In genomic region chr6:29685718-29686326, GRCh38 we compare ENCODE assay signal across 25 cellular contexts. TPM values are rescaled to one million over a fixed set of nuclear protein-coding genes. Genes with fewer than 3 reads are reported as not detected.
A peak's percentile ranks its signal among the peaks of the same experiment; 100 is the strongest.
DNase-seq lines count a peak whose midpoint lies in the region; ATAC-seq, FAIRE-seq and TF ChIP-seq lines count a peak whose summit lies in the region.
"Had no signal": no experiment of that assay in that cellular context is flagged by ENCODE, and none has a peak within 500 bp of the region (broad histone marks: within the 10 kb centered on the region; RNA-seq: fewer than 3 reads in every experiment).

No MANE protein-coding gene starts in this region.

- DNase-seq in MCF 10A (ENCODE audit: unreplicated experiment) = peak; percentile 64
- no peak for DNase-seq in mammary epithelial cell
- DNase-seq in K562 (ENCODE audit: extremely low read depth in 1 of 4, low spot score in 3 of 4) = peak in 3 of 4 experiments; percentile 32 to 54 (median 42)
- DNase-seq in left cardiac atrium = no peak
- peak; percentile 51 to 81 for DNase-seq in aorta
- no peak for DNase-seq in glutamatergic neuron
- DNase-seq in stimulated activated CD4-positive, alpha-beta T cell treated with anti-CD3 and anti-CD28 coated beads, Interleukin-4, amount 100 ng/mL, for 4 hours = no peak
- DNase-seq: activated CD4-positive, alpha-beta T cell treated with anti-CD3 and anti-CD28 coated beads for 4 hours; activated T-cell treated with anti-CD3 and anti-CD28 coated beads, Interleukin-2, amount 50 U/mL, for 24 hours; CD8-positive, alpha-beta T cell; KBM-7; NCI-H1436 treated with DMSO at 0.1 percent for 48 hours; stimulated activated naive CD8-positive, alpha-beta T cell treated with anti-CD3 and anti-CD28 coated beads, Interleukin-15, Interleukin-2, amounts not matched to agents 100 U/mL and 50 U/mL, for 24 hours; T-helper 1 cell; uterus had no signal

- intact Hi-C loops in MCF 10A (cut with micrococcal nuclease) (loop anchor here (1.0 kb wide), 1 partner anchor 36 kb away; no protein-coding TSS in a partner anchor), mammary epithelial cell (cut with micrococcal nuclease) (loop anchor here (1.0 kb wide), 1 partner anchor 36 kb away; no protein-coding TSS in a partner anchor), K562 (cut with micrococcal nuclease) (loop anchor here (1.0 kb wide), 1 partner anchor 36 kb away; no protein-coding TSS in a partner anchor), left cardiac atrium (cut with DNase I) (loop anchor here in 1 of 2 donors (2.0 kb wide), 1 partner anchor 35 kb away; no protein-coding TSS in a partner anchor), aorta (cut with DNase I) (loop anchor here in 1 of 2 donors (5.0 kb wide), 1 partner anchor 34 kb away; no protein-coding TSS in a partner anchor)

- CTCF ChIA-PET in MCF 10A (lab: Yijun Ruan, JAX) (interaction anchor here (0.7 to 4.9 kb wide), 4 partner anchors 10 to 35 kb away, joined by 4 to 32 read pairs (median 25); no protein-coding TSS in a partner anchor), mammary epithelial cell (lab: Charles Lee; ENCODE audit: low non-redundant PET) (interaction anchor here (0.7 kb wide), 1 partner anchor 36 kb away, joined by 3 read pairs; no protein-coding TSS in a partner anchor), K562 (lab: Yijun Ruan, JAX; ENCODE audit: low intra/inter-chr PET ratio) (interaction anchor here (1.1 kb wide), 1 partner anchor 34 kb away, joined by 3 read pairs; no protein-coding TSS in a partner anchor)

- no TSS peak for BruUV-seq in MCF 10A (replicated peaks; lab: Mats Ljungman, UMichigan)
- no TSS peak for BruUV-seq in mammary epithelial cell (replicated peaks; lab: Mats Ljungman, UMichigan)
- BruUV-seq in K562 (replicated peaks; lab: Mats Ljungman, UMichigan) = no TSS peak

- H3K4me1 ChIP-seq in mammary epithelial cell (ENCODE audit: insufficient read depth, low read length) (no peaks in the 10 kb centered on the region), K562 (replicated peaks in 1 of 2; ENCODE audit: control insufficient read depth in 2 of 2, insufficient read depth in 2 of 2, low read length in 2 of 2) (peaks cover 0 to 2% of the 10 kb centered on the region in 2 experiments; a peak in 2 of 5 replicates), aorta (ENCODE audit: control insufficient read depth in 1 of 2, insufficient read depth in 2 of 2, low read length in 2 of 2) (no peaks in the 10 kb centered on the region)
- H3K4me1 ChIP-seq: uterus had no signal

- H3K4me3 Mint-ChIP-seq in MCF 10A (ENCODE audit: unreplicated experiment) = no peak overlapping the region
- H3K4me3 Mint-ChIP-seq in glutamatergic neuron (ENCODE audit: unreplicated experiment) = no peak overlapping the region
- H3K4me3 Mint-ChIP-seq: activated T-cell treated with anti-CD3 and anti-CD28 coated beads, Interleukin-2, amount 50 U/mL, for 24 hours; CD8-positive, alpha-beta T cell had no signal

- H3K9me1 ChIP-seq in K562 (ENCODE audit: control insufficient read depth, insufficient read depth, low read length) = no peaks in the 10 kb centered on the region

- H3K9me3 Mint-ChIP-seq in MCF 10A (ENCODE audit: unreplicated experiment) (peaks cover 8% of the 10 kb centered on the region), glutamatergic neuron (ENCODE audit: unreplicated experiment) (peaks cover 3% of the 10 kb centered on the region)
- H3K9me3 Mint-ChIP-seq: activated T-cell treated with anti-CD3 and anti-CD28 coated beads, Interleukin-2, amount 50 U/mL, for 24 hours; CD8-positive, alpha-beta T cell had no signal

- TF ChIP-seq POLR2A in K562 (conservative IDR thresholded peaks at IDR 0.05) = no peak

- no peaks in the 10 kb centered on the region for H3K27me3 Mint-ChIP-seq in MCF 10A (ENCODE audit: insufficient read depth, unreplicated experiment)
- no peaks in the 10 kb centered on the region for H3K27me3 Mint-ChIP-seq in glutamatergic neuron (ENCODE audit: unreplicated experiment)

- ATAC-seq in K562 = peak; percentile 86
- peak; percentile 46 to 61 for ATAC-seq in left cardiac atrium
- ATAC-seq in aorta (ENCODE audit: low FRiP score) = peak; percentile 46
- ATAC-seq in GM18498 (IDR thresholded peaks at IDR 0.05; ENCODE audit: unreplicated experiment) = no peak
- ATAC-seq: CD8-positive, alpha-beta T cell; Panc1; stimulated activated naive CD8-positive, alpha-beta T cell treated with anti-CD3 and anti-CD28 coated beads, Interleukin-15, Interleukin-2, amounts not matched to agents 100 U/mL and 50 U/mL, for 24 hours had no signal

- H3K9ac ChIP-seq in mammary epithelial cell (ENCODE audit: insufficient read depth, low read length) (no peak overlapping the region), K562 (ENCODE audit: insufficient read depth in 1 of 2, low read depth in 2 of 2, low read length in 2 of 2) (no peak overlapping the region)

- H3K4me2 ChIP-seq in mammary epithelial cell (ENCODE audit: insufficient read depth, low read depth, low read length) = no peak overlapping the region
- peak overlapping the region; percentile 42 for H3K4me2 ChIP-seq in K562 (ENCODE audit: insufficient read depth, low read length)

- TF ChIP-seq CTCF in MCF 10A (IDR thresholded peaks at IDR 0.05; ENCODE audit: unreplicated experiment) = peak; percentile 53
- no peak for TF ChIP-seq CTCF in mammary epithelial cell (conservative IDR thresholded peaks at IDR 0.05 in 1 of 2, IDR thresholded peaks at IDR 0.05 in 1 of 2; ENCODE audit: extremely low read depth in 1 of 2, insufficient read depth in 1 of 2, low read depth in 1 of 2, low read length in 2 of 2)
- TF ChIP-seq CTCF in K562 (IDR thresholded peaks at IDR 0.05 in 2 of 3, conservative IDR thresholded peaks at IDR 0.05 in 1 of 3; ENCODE audit: insufficient read depth in 2 of 3, low read depth in 1 of 3, low read length in 3 of 3) = peak; percentile 62 to 67 (median 63)
- no peak for TF ChIP-seq CTCF in glutamatergic neuron (IDR thresholded peaks at IDR 0.05; ENCODE audit: partially characterized antibody, unreplicated experiment)

- no peak overlapping the region for H3K4me3 ChIP-seq in mammary epithelial cell (replicated peaks in 1 of 3; ENCODE audit: insufficient read depth in 1 of 3, low read depth in 2 of 3, low read length in 3 of 3)
- no peak overlapping the region for H3K4me3 ChIP-seq in K562
- no peak overlapping the region for H3K4me3 ChIP-seq in aorta (ENCODE audit: low read length in 2 of 2)
- H3K4me3 ChIP-seq: uterus had no signal

- H4K20me1 ChIP-seq in mammary epithelial cell (ENCODE audit: insufficient read depth, low read length) = no peaks in the 10 kb centered on the region
- H4K20me1 ChIP-seq in K562 (replicated peaks; ENCODE audit: control insufficient read depth, insufficient read depth, low read length) = no peaks in the 10 kb centered on the region

- no peak for TF ChIP-seq EP300 in K562 (IDR thresholded peaks at IDR 0.05; ENCODE audit: low read length)

- peak; percentile 79 for FAIRE-seq in K562 (lab: Jason Lieb, UNC)
- FAIRE-seq: A204.1, H54 had no signal

- in situ Hi-C loops in mammary epithelial cell (cut with MboI; ENCODE audit: low sequenced_read_pairs in 2 of 2) (no loop called here), K562 (cut with MboI) (no loop called here)

- H3K79me2 ChIP-seq in mammary epithelial cell (ENCODE audit: insufficient read depth, low read length) (no peaks in the 10 kb centered on the region), K562 (ENCODE audit: control insufficient read depth, insufficient read depth, low read length) (no peaks in the 10 kb centered on the region)

- H3K36me3 ChIP-seq in mammary epithelial cell (ENCODE audit: insufficient read depth, low read length) (no peaks in the 10 kb centered on the region), K562 (ENCODE audit: control insufficient read depth, insufficient read depth, low read length) (no peaks in the 10 kb centered on the region), aorta (ENCODE audit: control insufficient read depth in 1 of 2, insufficient read depth in 2 of 2, low read length in 1 of 2) (no peaks in the 10 kb centered on the region)
- H3K36me3 ChIP-seq: neutrophil, uterus had no signal

- H3K9me3 ChIP-seq in mammary epithelial cell (replicated peaks; ENCODE audit: insufficient read depth, low read length) (peaks cover 1% of the 10 kb centered on the region), K562 (replicated peaks; ENCODE audit: control insufficient read depth, insufficient read depth, low read depth, low read length) (no peaks in the 10 kb centered on the region), aorta (ENCODE audit: control insufficient read depth, low read length) (no peaks in the 10 kb centered on the region)
- H3K9me3 ChIP-seq: neutrophil, uterus had no signal

- no peaks in the 10 kb centered on the region for H3K36me3 Mint-ChIP-seq in MCF 10A (ENCODE audit: insufficient read depth, unreplicated experiment)
- H3K36me3 Mint-ChIP-seq in glutamatergic neuron (ENCODE audit: unreplicated experiment) = peaks cover under 1% of the 10 kb centered on the region
- H3K36me3 Mint-ChIP-seq: CD8-positive, alpha-beta T cell had no signal

- H3K27ac Mint-ChIP-seq in MCF 10A (ENCODE audit: low read depth, unreplicated experiment) (no peak overlapping the region), glutamatergic neuron (ENCODE audit: unreplicated experiment) (no peak overlapping the region)
- H3K27ac Mint-ChIP-seq: activated T-cell treated with anti-CD3 and anti-CD28 coated beads, Interleukin-2, amount 50 U/mL, for 24 hours; CD8-positive, alpha-beta T cell had no signal

- H3K27me3 ChIP-seq in mammary epithelial cell (ENCODE audit: insufficient read depth, low read length) = no peaks in the 10 kb centered on the region
- H3K27me3 ChIP-seq in K562 (ENCODE audit: control insufficient read depth in 2 of 2, insufficient read depth in 2 of 2, low read length in 2 of 2) = peaks cover 8 to 28% of the 10 kb centered on the region in 2 experiments; a peak in 4 of 5 replicates
- no peaks in the 10 kb centered on the region for H3K27me3 ChIP-seq in aorta (ENCODE audit: control insufficient read depth in 1 of 2, insufficient read depth in 2 of 2, low read length in 1 of 2)
- H3K27me3 ChIP-seq: uterus had no signal

- H3K27ac ChIP-seq in mammary epithelial cell (ENCODE audit: insufficient read depth, low read depth, low read length) (no peak overlapping the region), K562 (ENCODE audit: extremely low read depth, low read depth, low read length) (no peak overlapping the region), aorta (ENCODE audit: low read depth in 1 of 2, low read length in 2 of 2) (no peak overlapping the region)
- H3K27ac ChIP-seq: neutrophil, uterus had no signal

- WGBS in mammary epithelial cell (ENCODE audit: low coverage, missing lambda C conversion rate) = 100% methylated on average over 9 of the region's 15 CpGs
- WGBS in K562 (ENCODE audit: insufficient coverage, low coverage, missing lambda C conversion rate) = 2% methylated on average over 15 of the region's 15 CpGs
- 52 to 55% methylated on average over 15 of the region's 15 CpGs for WGBS in aorta, 2 donors

- H3K4me1 Mint-ChIP-seq in MCF 10A (ENCODE audit: insufficient read depth, unreplicated experiment) (no peaks in the 10 kb centered on the region), glutamatergic neuron (ENCODE audit: low read depth, unreplicated experiment) (no peaks in the 10 kb centered on the region)

- POLR2A ChIA-PET in MCF 10A (lab: Yijun Ruan, JAX) (interaction anchor here (1.6 kb wide), 1 partner anchor 36 kb away, joined by 8 read pairs; no protein-coding TSS in a partner anchor), K562 (lab: Yijun Ruan, JAX) (no interaction called here)

- peak in 1 of 2 experiments; percentile 63; a peak in 2 of 4 replicates for TF ChIP-seq RAD21 in K562 (CRISPR knock-in tag; conservative IDR thresholded peaks at IDR 0.05 in 1 of 2, IDR thresholded peaks at IDR 0.05 in 1 of 2)

- dilution Hi-C loops in mammary epithelial cell (cut with HindIII; ENCODE audit: low sequenced_read_pairs) = no loop called here

- H2AFZ ChIP-seq in mammary epithelial cell (ENCODE audit: low read depth, low read length) = no peak overlapping the region
- H2AFZ ChIP-seq in K562 (ENCODE audit: low read depth, low read length) = 0 out of 2 replicates have a peak overlapping the region, but pooled peaks have one; percentile 49

RNA-seq across cellular contexts. Expression of gene ZFP57, which starts 4.9 kb away (rescaled TPM):
- total RNA-seq in MCF 10A (2022) = 0.23 TPM in 1 of 2 replicates, not detected in the other
- 10 to 100 TPM in 1 of 2 donors, 1 to 10 TPM in 1; 2.4 to 30.8 TPM for total RNA-seq in mammary epithelial cell
- polyA plus RNA-seq in mammary epithelial cell = 1.1 TPM
- polyA minus RNA-seq in mammary epithelial cell = not detected
- total RNA-seq in K562 (2011; cell fraction: chromatin; rRNA removed; ENCODE audit: low replicate concordance) = 0.14 TPM in 1 of 2 replicates, not detected in the other
- not detected in 2 replicates for total RNA-seq in K562 (2011; cell fraction: nucleolus; rRNA removed)
- total RNA-seq in K562 (2011; cell fraction: nucleoplasm; rRNA removed) = not detected in 2 replicates
- 0.20 and 0.23 TPM in 2 replicates for total RNA-seq in K562 (2014; rRNA removed)
- total RNA-seq in K562 (2014; rRNA removed; fragmentation: Illumina TruSeq; extraction: Trizol) = 0.13 and 0.22 TPM in 2 replicates
- total RNA-seq in K562 (2015; rRNA removed; fragmentation: Illumina TruSeq; extraction: Trizol) = 0.07 TPM in 1 of 2 replicates, not detected in the other
- 0.13 TPM in 2 replicates for total RNA-seq in K562 (2021)
- 0.04 TPM in 1 of 2 replicates, not detected in the other for polyA plus RNA-seq in K562 (2011; rRNA removed)
- polyA plus RNA-seq in K562 (2011; cell fraction: cytosol; rRNA removed) = not detected in 2 replicates
- not detected in 2 replicates for polyA plus RNA-seq in K562 (2011; cell fraction: nucleus; rRNA removed)
- polyA plus RNA-seq in K562 (2012) = 0.05 and 0.15 TPM in 2 replicates
- 0.10 and 0.28 TPM in 2 replicates for polyA plus RNA-seq in K562 (2014; fragmentation: Illumina TruSeq; extraction: Trizol)
- polyA plus RNA-seq in K562 (2014; fragmentation: Nextera tagmentation; extraction: Ambion mirVana) = under 1 TPM; 0.07 to 0.11 TPM
- polyA plus RNA-seq in K562 (2014; rRNA removed) = 0.09 and 0.28 TPM in 2 replicates
- polyA minus RNA-seq in K562 (2011; rRNA and poly(A)+ RNA removed) = not detected in 2 replicates
- not detected in 2 replicates for polyA minus RNA-seq in K562 (2011; cell fraction: cytosol; rRNA and poly(A)+ RNA removed)
- not detected in 2 replicates for polyA minus RNA-seq in K562 (2011; cell fraction: nucleus; rRNA and poly(A)+ RNA removed)
- total RNA-seq in left cardiac atrium = under 1 TPM; 0.24 to 0.50 TPM
- under 1 TPM in 1 of 2 donors, not detected in 1; 0.49 TPM for total RNA-seq in aorta
- polyA plus RNA-seq in aorta = 1 to 10 TPM in 1 of 2 donors, not detected in 1; 7.1 TPM
- not detected for total RNA-seq in glutamatergic neuron (ENCODE audit: unreplicated experiment)
- total RNA-seq: CD8-positive, alpha-beta T cell; cerebellum; NCI-H460; skeletal muscle tissue had no signal

RNA-seq across cellular contexts. Expression of gene MOG, which starts 28.9 kb away (rescaled TPM):
- total RNA-seq in MCF 10A (2022) (not detected in 2 replicates), mammary epithelial cell (not detected), K562 (2014; rRNA removed) (not detected in 2 replicates), K562 (2014; rRNA removed; fragmentation: Illumina TruSeq; extraction: Trizol) (not detected in 2 replicates), K562 (2015; rRNA removed; fragmentation: Illumina TruSeq; extraction: Trizol) (not detected in 2 replicates), K562 (2021) (not detected in 2 replicates), left cardiac atrium (1 to 10 TPM; 1.7 to 3.5 TPM), aorta (not detected), glutamatergic neuron (ENCODE audit: unreplicated experiment) (not detected)
- polyA plus RNA-seq in mammary epithelial cell (not detected), K562 (2011; rRNA removed) (not detected in 2 replicates), K562 (2014; fragmentation: Illumina TruSeq; extraction: Trizol) (not detected in 2 replicates), K562 (2014; fragmentation: Nextera tagmentation; extraction: Ambion mirVana) (not detected), K562 (2014; rRNA removed) (not detected in 2 replicates), aorta (1 to 10 TPM in 1 of 2 donors, not detected in 1; 1.5 TPM)
- polyA minus RNA-seq in mammary epithelial cell = not detected
- total RNA-seq in K562 (2011; cell fraction: chromatin; rRNA removed; ENCODE audit: low replicate concordance) = 0.48 TPM in 1 of 2 replicates, not detected in the other
- total RNA-seq in K562 (2011; cell fraction: nucleolus; rRNA removed) = not detected in 2 replicates
- total RNA-seq in K562 (2011; cell fraction: nucleoplasm; rRNA removed) = 0.15 TPM in 1 of 2 replicates, not detected in the other
- polyA plus RNA-seq in K562 (2011; cell fraction: cytosol; rRNA removed) = not detected in 2 replicates
- polyA plus RNA-seq in K562 (2011; cell fraction: nucleus; rRNA removed) = not detected in 2 replicates
- not detected in 2 replicates for polyA plus RNA-seq in K562 (2012)
- polyA minus RNA-seq in K562 (2011; rRNA and poly(A)+ RNA removed) = not detected in 2 replicates
- polyA minus RNA-seq in K562 (2011; cell fraction: cytosol; rRNA and poly(A)+ RNA removed) = not detected in 2 replicates
- polyA minus RNA-seq in K562 (2011; cell fraction: nucleus; rRNA and poly(A)+ RNA removed) = not detected in 2 replicates
- total RNA-seq: CD8-positive, alpha-beta T cell; lung microvascular endothelial cell; NCI-H460; skeletal muscle tissue; uterus had no signal
- polyA plus RNA-seq: esophagus had no signal

RNA-seq across cellular contexts. Expression of gene HLA-F, which starts 37.4 kb away (rescaled TPM):
- total RNA-seq in MCF 10A (2022) = 16.9 and 28.5 TPM in 2 replicates
- total RNA-seq in mammary epithelial cell = 10 to 100 TPM; 27.2 to 35.4 TPM
- polyA plus RNA-seq in mammary epithelial cell = 32.4 TPM
- 13.4 TPM for polyA minus RNA-seq in mammary epithelial cell
- total RNA-seq in K562 (2011; cell fraction: chromatin; rRNA removed; ENCODE audit: low replicate concordance) = not detected in 2 replicates
- not detected in 2 replicates for total RNA-seq in K562 (2011; cell fraction: nucleolus; rRNA removed)
- total RNA-seq in K562 (2011; cell fraction: nucleoplasm; rRNA removed) = not detected in 2 replicates
- total RNA-seq in K562 (2014; rRNA removed) = not detected in 2 replicates
- total RNA-seq in K562 (2014; rRNA removed; fragmentation: Illumina TruSeq; extraction: Trizol) = not detected in 2 replicates
- not detected in 2 replicates for total RNA-seq in K562 (2015; rRNA removed; fragmentation: Illumina TruSeq; extraction: Trizol)
- 0.40 and 0.89 TPM in 2 replicates for total RNA-seq in K562 (2021)
- polyA plus RNA-seq in K562 (2011; rRNA removed) = not detected in 2 replicates
- polyA plus RNA-seq in K562 (2011; cell fraction: cytosol; rRNA removed) = not detected in 2 replicates
- not detected in 2 replicates for polyA plus RNA-seq in K562 (2011; cell fraction: nucleus; rRNA removed)
- polyA plus RNA-seq in K562 (2012) = 0.43 and 1.1 TPM in 2 replicates
- polyA plus RNA-seq in K562 (2014; fragmentation: Illumina TruSeq; extraction: Trizol) = not detected in 2 replicates
- polyA plus RNA-seq in K562 (2014; fragmentation: Nextera tagmentation; extraction: Ambion mirVana) = under 1 TPM; 0.46 to 0.76 TPM
- 0.15 TPM in 1 of 2 replicates, not detected in the other for polyA plus RNA-seq in K562 (2014; rRNA removed)
- polyA minus RNA-seq in K562 (2011; rRNA and poly(A)+ RNA removed) = not detected in 2 replicates
- polyA minus RNA-seq in K562 (2011; cell fraction: cytosol; rRNA and poly(A)+ RNA removed) = not detected in 2 replicates
- polyA minus RNA-seq in K562 (2011; cell fraction: nucleus; rRNA and poly(A)+ RNA removed) = not detected in 2 replicates
- 10 to 100 TPM; 41.8 to 51.6 TPM for total RNA-seq in left cardiac atrium
- 100 to 1,000 TPM in 1 of 2 donors, 10 to 100 TPM in 1; 90.5 to 124 TPM for total RNA-seq in aorta
- 100 to 1,000 TPM in 1 of 2 donors, 10 to 100 TPM in 1; 34.2 to 153 TPM for polyA plus RNA-seq in aorta
- total RNA-seq in glutamatergic neuron (ENCODE audit: unreplicated experiment) = 1.9 TPM

RNA-seq across cellular contexts. Expression of gene GABBR1, which starts 52.8 kb away (rescaled TPM):
- total RNA-seq in MCF 10A (2022) = 38.8 and 43.9 TPM in 2 replicates
- 10 to 100 TPM; 14.5 to 78.4 TPM for total RNA-seq in mammary epithelial cell
- 13.5 TPM for polyA plus RNA-seq in mammary epithelial cell
- 47.3 TPM for polyA minus RNA-seq in mammary epithelial cell
- total RNA-seq in K562 (2011; cell fraction: chromatin; rRNA removed; ENCODE audit: low replicate concordance) = 315 and 347 TPM in 2 replicates
- 122 and 127 TPM in 2 replicates for total RNA-seq in K562 (2011; cell fraction: nucleolus; rRNA removed)
- 213 and 355 TPM in 2 replicates for total RNA-seq in K562 (2011; cell fraction: nucleoplasm; rRNA removed)
- total RNA-seq in K562 (2014; rRNA removed) = 8.4 and 13.8 TPM in 2 replicates
- total RNA-seq in K562 (2014; rRNA removed; fragmentation: Illumina TruSeq; extraction: Trizol) = 13.8 and 18.0 TPM in 2 replicates
- 20.8 and 24.1 TPM in 2 replicates for total RNA-seq in K562 (2015; rRNA removed; fragmentation: Illumina TruSeq; extraction: Trizol)
- 32.0 and 43.6 TPM in 2 replicates for total RNA-seq in K562 (2021)
- polyA plus RNA-seq in K562 (2011; rRNA removed) = 32.0 and 38.1 TPM in 2 replicates
- polyA plus RNA-seq in K562 (2011; cell fraction: cytosol; rRNA removed) = 26.4 and 34.1 TPM in 2 replicates
- polyA plus RNA-seq in K562 (2011; cell fraction: nucleus; rRNA removed) = 333 and 428 TPM in 2 replicates
- polyA plus RNA-seq in K562 (2012) = 38.3 and 56.3 TPM in 2 replicates
- polyA plus RNA-seq in K562 (2014; fragmentation: Illumina TruSeq; extraction: Trizol) = 30.7 and 39.5 TPM in 2 replicates
- polyA plus RNA-seq in K562 (2014; fragmentation: Nextera tagmentation; extraction: Ambion mirVana) = 1 to 10 TPM; 2.2 to 2.4 TPM
- 42.1 and 48.3 TPM in 2 replicates for polyA plus RNA-seq in K562 (2014; rRNA removed)
- 28.2 and 30.1 TPM in 2 replicates for polyA minus RNA-seq in K562 (2011; rRNA and poly(A)+ RNA removed)
- polyA minus RNA-seq in K562 (2011; cell fraction: cytosol; rRNA and poly(A)+ RNA removed) = 8.6 and 13.7 TPM in 2 replicates
- polyA minus RNA-seq in K562 (2011; cell fraction: nucleus; rRNA and poly(A)+ RNA removed) = 61.4 and 72.4 TPM in 2 replicates
- total RNA-seq in left cardiac atrium = 10 to 100 TPM; 22.4 to 32.7 TPM
- 100 to 1,000 TPM in 1 of 2 donors, 10 to 100 TPM in 1; 91.6 to 126 TPM for total RNA-seq in aorta
- 100 to 1,000 TPM in 1 of 2 donors, 10 to 100 TPM in 1; 13.6 to 103 TPM for polyA plus RNA-seq in aorta
- 158 TPM for total RNA-seq in glutamatergic neuron (ENCODE audit: unreplicated experiment)

Comparison
In these comparisons a context has a peak if more than half of its experiments do, and no peak if none do; other contexts are left out.
1. DNase-seq: peak in MCF 10A (single experiment), K562 (3 of 4) and aorta (2 of 2); none in mammary epithelial cell (single experiment), left cardiac atrium (single experiment), glutamatergic neuron (single experiment) and stimulated activated CD4-positive, alpha-beta T cell treated with anti-CD3 and anti-CD28 coated beads, Interleukin-4, amount 100 ng/mL, for 4 hours (0 of 2).
2. CTCF ChIP-seq: peak in MCF 10A (single experiment) and K562 (3 of 3); none in mammary epithelial cell (0 of 2) and glutamatergic neuron (single experiment).